Comparison of ENCODE assay signal across 2 cellular contexts in genomic region chr16:16323626-16324358, GRCh38. TPM values are rescaled to one million over a fixed set of nuclear protein-coding genes. Genes with fewer than 3 reads are reported as not detected.
"Had no signal": no experiment of that assay in that cellular context is flagged by ENCODE, and none has a peak within 500 bp of the region (broad histone marks: within the 10 kb centered on the region; RNA-seq: fewer than 3 reads in every experiment).

No MANE protein-coding gene starts in this region.

RNA-seq across cellular contexts. Expression of gene NPIPA7, which starts 55.1 kb away (rescaled TPM):
- total RNA-seq: ascending aorta, body of pancreas had no signal
